Comparison of ENCODE assay signal across 1 cellular context in the genomic region with DNA sequence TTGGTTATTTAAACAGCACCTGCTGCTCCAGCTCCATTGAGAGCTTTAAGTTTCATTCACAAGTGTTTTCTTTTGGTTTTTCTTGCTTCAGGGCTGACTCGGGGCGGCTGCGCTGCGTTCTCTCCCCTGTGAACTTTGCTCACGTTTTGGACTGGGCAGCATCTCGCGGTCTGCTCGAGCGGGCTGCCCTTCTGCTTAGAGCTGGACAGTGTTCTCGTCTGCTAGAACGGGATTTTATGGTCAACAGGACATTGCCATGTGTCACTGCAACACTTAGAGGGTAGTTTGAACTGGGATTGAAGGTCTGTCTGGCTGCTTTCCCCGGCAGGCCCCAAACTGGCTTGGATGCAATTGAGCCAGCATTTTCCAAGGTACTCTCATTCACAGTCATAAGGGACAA.
TF ChIP-seq lines count a peak whose summit lies in the region.

No MANE protein-coding gene starts in this region.

TF ChIP-seq in WTC11, 78 proteins besides CTCF, POLR2A, EP300 and RAD21 (continued from another document):
- TF ChIP-seq, protein P1, sequence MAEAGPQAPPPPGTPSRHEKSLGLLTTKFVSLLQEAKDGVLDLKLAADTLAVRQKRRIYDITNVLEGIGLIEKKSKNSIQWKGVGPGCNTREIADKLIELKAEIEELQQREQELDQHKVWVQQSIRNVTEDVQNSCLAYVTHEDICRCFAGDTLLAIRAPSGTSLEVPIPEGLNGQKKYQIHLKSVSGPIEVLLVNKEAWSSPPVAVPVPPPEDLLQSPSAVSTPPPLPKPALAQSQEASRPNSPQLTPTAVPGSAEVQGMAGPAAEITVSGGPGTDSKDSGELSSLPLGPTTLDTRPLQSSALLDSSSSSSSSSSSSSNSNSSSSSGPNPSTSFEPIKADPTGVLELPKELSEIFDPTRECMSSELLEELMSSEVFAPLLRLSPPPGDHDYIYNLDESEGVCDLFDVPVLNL (CRISPR knock-in tag; IDR thresholded peaks at IDR 0.05; ENCODE audit: borderline replicate concordance, low read depth), result no peak
- TF ChIP-seq, protein P2, sequence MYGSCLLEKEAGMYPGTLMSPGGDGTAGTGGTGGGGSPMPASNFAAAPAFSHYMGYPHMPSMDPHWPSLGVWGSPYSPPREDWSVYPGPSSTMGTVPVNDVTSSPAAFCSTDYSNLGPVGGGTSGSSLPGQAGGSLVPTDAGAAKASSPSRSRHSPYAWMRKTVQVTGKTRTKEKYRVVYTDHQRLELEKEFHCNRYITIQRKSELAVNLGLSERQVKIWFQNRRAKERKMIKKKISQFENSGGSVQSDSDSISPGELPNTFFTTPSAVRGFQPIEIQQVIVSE (CRISPR knock-in tag; IDR thresholded peaks at IDR 0.05; ENCODE audit: borderline replicate concordance), result no peak
- TF ChIP-seq ESRRA (CRISPR knock-in tag; IDR thresholded peaks at IDR 0.05; ENCODE audit: borderline replicate concordance) (no peak), RELA (CRISPR knock-in tag; IDR thresholded peaks at IDR 0.05; ENCODE audit: borderline replicate concordance) (no peak)
